In genomic region chr1:179230251-179230650, GRCh38 we compare ENCODE assay signal across 9 cellular contexts. TPM values are rescaled to one million over a fixed set of nuclear protein-coding genes. Genes with fewer than 3 reads are reported as not detected.
DNase-seq lines count a peak whose midpoint lies in the region; ATAC-seq, FAIRE-seq and TF ChIP-seq lines count a peak whose summit lies in the region.
"Had no signal": no experiment of that assay in that cellular context is flagged by ENCODE, and none has a peak within 500 bp of the region (broad histone marks: within the 10 kb centered on the region; RNA-seq: fewer than 3 reads in every experiment).

No MANE protein-coding gene starts in this region.

- POLR2A ChIA-PET in activated CD8-positive, alpha-beta T cell treated with anti-CD3 and anti-CD28 coated beads for 36 hours (lab: Charles Lee), result interaction anchor here (1.6 kb wide), 1 partner anchor 63 kb away, joined by 7 read pairs; the partner anchor contains the start of gene SOAT1

- H3K4me1 ChIP-seq in cardiac muscle cell (ENCODE audit: low read depth) (peaks cover 7% of the 10 kb centered on the region), iPS-20b (ENCODE audit: insufficient read depth, low read length) (peaks cover 5% of the 10 kb centered on the region), tibial artery (peaks cover 0 to 35% (median 9%) of the 10 kb centered on the region in 4 donors)

- H3K9ac ChIP-seq in iPS-20b (ENCODE audit: low read depth, low read length), result no peak overlapping the region

- H3K27me3 ChIP-seq in cardiac muscle cell (no peaks in the 10 kb centered on the region), iPS-20b (ENCODE audit: insufficient read depth, low read length) (peaks cover 14% of the 10 kb centered on the region), tibial artery (no peaks in the 10 kb centered on the region)

- H3K27ac Mint-ChIP-seq in activated CD8-positive, alpha-beta T cell treated with anti-CD3 and anti-CD28 coated beads for 36 hours, result peak overlapping the region; percentile 86

- DNase-seq in cardiac muscle cell (ENCODE audit: low read depth in 1 of 2, low spot score in 1 of 2) (peak in 1 of 2 donors; percentile 15), Right ventricle myocardium inferior (ENCODE audit: missing footprints) (no peak), tibial artery (no peak), GM12891 (ENCODE audit: insufficient read length, low spot score) (no peak), AG20443 (ENCODE audit: low spot score) (no peak)
- DNase-seq in activated CD8-positive, alpha-beta T cell treated with anti-CD3 and anti-CD28 coated beads for 36 hours, result no peak

- TF ChIP-seq POLR2A in GM12891 (IDR thresholded peaks at IDR 0.05; ENCODE audit: low read depth, low read length), result no peak

- CTCF ChIA-PET in activated CD8-positive, alpha-beta T cell treated with anti-CD3 and anti-CD28 coated beads for 36 hours (lab: Charles Lee), result interaction anchor here (1.7 kb wide), 1 partner anchor 11 kb away, joined by 6 read pairs; no protein-coding TSS in a partner anchor

- H3K4me3 Mint-ChIP-seq in activated CD8-positive, alpha-beta T cell treated with anti-CD3 and anti-CD28 coated beads for 36 hours, result peak overlapping the region; percentile 82

- H3K9me3 ChIP-seq in cardiac muscle cell (ENCODE audit: low read depth), result no peaks in the 10 kb centered on the region
- H3K9me3 ChIP-seq in iPS-20b (ENCODE audit: insufficient read depth, low read depth, low read length), result no peaks in the 10 kb centered on the region
- no peaks in the 10 kb centered on the region for H3K9me3 ChIP-seq in tibial artery

- intact Hi-C loops in Right ventricle myocardium inferior (cut with DNase I) (no loop called here), tibial artery (cut with DNase I; ENCODE audit: low total_unique reads) (no loop called here)
- intact Hi-C loops in activated CD8-positive, alpha-beta T cell treated with anti-CD3 and anti-CD28 coated beads for 36 hours (cut with micrococcal nuclease), result no loop called here

- TF ChIP-seq CTCF in cardiac muscle cell (IDR thresholded peaks at IDR 0.05; ENCODE audit: low read depth, low read length) (no peak), tibial artery (IDR thresholded peaks at IDR 0.05) (no peak)
- no peak for TF ChIP-seq CTCF in activated CD8-positive, alpha-beta T cell treated with anti-CD3 and anti-CD28 coated beads for 36 hours (IDR thresholded peaks at IDR 0.05)

- H3K27ac ChIP-seq in cardiac muscle cell, result no peak overlapping the region
- H3K27ac ChIP-seq in iPS-20b (ENCODE audit: low read length), result no peak overlapping the region
- peak overlapping the region; percentile 88 to 93 for H3K27ac ChIP-seq in tibial artery

- H3K4me3 ChIP-seq in cardiac muscle cell (peak overlapping the region; percentile 100), iPS-20b (ENCODE audit: low read length) (peak overlapping the region; percentile 73), tibial artery (peak overlapping the region; percentile 84 to 88)

- peaks cover 7% of the 10 kb centered on the region for H3K36me3 Mint-ChIP-seq in activated CD8-positive, alpha-beta T cell treated with anti-CD3 and anti-CD28 coated beads for 36 hours (ENCODE audit: low read depth)

- H3K9me3 Mint-ChIP-seq in activated CD8-positive, alpha-beta T cell treated with anti-CD3 and anti-CD28 coated beads for 36 hours, result no peaks in the 10 kb centered on the region

- no peaks in the 10 kb centered on the region for H3K27me3 Mint-ChIP-seq in activated CD8-positive, alpha-beta T cell treated with anti-CD3 and anti-CD28 coated beads for 36 hours

- H3K4me1 Mint-ChIP-seq in activated CD8-positive, alpha-beta T cell treated with anti-CD3 and anti-CD28 coated beads for 36 hours (ENCODE audit: low read depth), result peaks cover 33% of the 10 kb centered on the region

- ATAC-seq in Right ventricle myocardium inferior (no peak), HG03108 (IDR thresholded peaks at IDR 0.05; ENCODE audit: unreplicated experiment) (no peak)
- peak; percentile 19 for ATAC-seq in activated CD8-positive, alpha-beta T cell treated with anti-CD3 and anti-CD28 coated beads for 36 hours

- no peaks in the 10 kb centered on the region for H3K36me3 ChIP-seq in cardiac muscle cell
- H3K36me3 ChIP-seq in iPS-20b (ENCODE audit: insufficient read depth, low read depth, low read length), result no peaks in the 10 kb centered on the region
- H3K36me3 ChIP-seq in tibial artery, result no peaks in the 10 kb centered on the region

- FAIRE-seq in GM12891 (lab: Jason Lieb, UNC), result no peak
- FAIRE-seq: islet of Langerhans had no signal

TF ChIP-seq in GM12891, 5 proteins besides CTCF, POLR2A, EP300 and RAD21:
- TF ChIP-seq SPI1 (IDR thresholded peaks at IDR 0.05; ENCODE audit: low read depth, low read length), result no peak
- TF ChIP-seq TAF1 (IDR thresholded peaks at IDR 0.05; ENCODE audit: low read depth, low read length), result no peak
- TF ChIP-seq POLR2AphosphoS5 (IDR thresholded peaks at IDR 0.05; ENCODE audit: low read depth, low read length), result no peak
- no peak for TF ChIP-seq PAX5 (IDR thresholded peaks at IDR 0.05; ENCODE audit: insufficient read depth, low read length, severe bottlenecking)
- no peak for TF ChIP-seq POU2F2 (IDR thresholded peaks at IDR 0.05; ENCODE audit: low read depth, low read length)
TF ChIP-seq in GM12891: peak in this region for 0.

RNA-seq across cellular contexts. Expression of gene ABL2, which starts 0.8 kb away (rescaled TPM):
- total RNA-seq in cardiac muscle cell (5.9 and 13.5 TPM in 2 replicates), Right ventricle myocardium inferior (8.5 TPM)
- polyA plus RNA-seq in cardiac muscle cell, result 5.0 and 6.9 TPM in 2 replicates
- 1 to 10 TPM; 8.2 to 8.4 TPM for total RNA-seq in activated CD8-positive, alpha-beta T cell treated with anti-CD3 and anti-CD28 coated beads for 36 hours
- polyA plus RNA-seq in GM12891 (2012; ENCODE audit: low read depth, missing spikeins), result 1.0 TPM

Comparison
In these comparisons a context has a peak if more than half of its experiments do, and no peak if none do; other contexts are left out.
1. H3K27ac ChIP-seq: peak in tibial artery (2 of 2); none in cardiac muscle cell (single experiment) and iPS-20b (single experiment).
2. Peak in every context shown above with its lines, with median percentiles within 50 percentile points of each other: H3K4me3 ChIP-seq.